ENCODE assay signal across 1 cellular context in the genomic region with DNA sequence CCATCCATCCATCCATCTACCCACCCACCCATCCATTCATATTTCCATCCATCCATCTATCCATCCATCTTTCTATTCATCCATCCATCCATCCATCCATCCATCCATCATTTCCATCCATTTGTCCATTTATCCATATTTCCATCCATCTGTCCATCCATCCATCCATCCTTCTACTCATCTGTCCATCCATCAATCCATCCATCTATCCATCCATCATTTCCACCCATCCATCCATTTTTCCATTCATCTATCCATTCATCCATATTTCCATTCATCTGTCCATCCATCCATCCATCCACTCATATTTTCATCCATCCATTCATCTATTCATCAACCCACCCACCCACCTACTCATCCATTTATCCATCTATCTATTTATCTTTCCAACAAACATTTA.
TF ChIP-seq lines count a peak whose summit lies in the region.

No MANE protein-coding gene starts in this region.

TF ChIP-seq in IMR-90, 13 proteins besides CTCF, POLR2A, EP300 and RAD21 (continued from another document):
- TF ChIP-seq RCOR1 (IDR thresholded peaks at IDR 0.05; ENCODE audit: insufficient replicate concordance, low read length) (no peak), RFX5 (IDR thresholded peaks at IDR 0.05; ENCODE audit: low read depth, low read length) (no peak), BHLHE40 (IDR thresholded peaks at IDR 0.05; ENCODE audit: low read depth, low read length) (no peak), SMC3 (IDR thresholded peaks at IDR 0.05; ENCODE audit: low read depth, low read length) (no peak), NFE2L2 (IDR thresholded peaks at IDR 0.05; ENCODE audit: low read depth, low read length) (no peak), CHD1 (IDR thresholded peaks at IDR 0.05; ENCODE audit: low read depth, low read length) (no peak), FOS (IDR thresholded peaks at IDR 0.05; ENCODE audit: low read depth, low read length) (no peak), MAFK (IDR thresholded peaks at IDR 0.05; ENCODE audit: low read depth, low read length) (no peak)
